Comparison of ENCODE assay signal across 7 cellular contexts in genomic region chr20:57110121-57111027, GRCh38.
DNase-seq lines count a peak whose midpoint lies in the region; ATAC-seq, FAIRE-seq and TF ChIP-seq lines count a peak whose summit lies in the region.
"Not testable (repeated sequence)": the region's sequence is repeated elsewhere in the genome, so short reads cannot be mapped to it uniquely, and the experiment has no call there.

No MANE protein-coding gene starts in this region.

- H3K4me2 ChIP-seq in GM12878 (ENCODE audit: control insufficient read depth, insufficient read depth); neuronal stem cell (ENCODE audit: insufficient read depth, low read length, poor library complexity, severe bottlenecking): not testable (repeated sequence)
- H3K4me2 ChIP-seq in K562 (ENCODE audit: insufficient read depth, low read length), result peak overlapping the region; percentile 84

- TF ChIP-seq POLR2A in GM12878 (IDR thresholded peaks at IDR 0.05; ENCODE audit: low read depth, low read length); K562 (conservative IDR thresholded peaks at IDR 0.05); suprapubic skin (IDR thresholded peaks at IDR 0.05); tibial nerve (IDR thresholded peaks at IDR 0.05): not testable (repeated sequence)

- not testable (repeated sequence) for H4K20me1 ChIP-seq in GM12878 (ENCODE audit: control insufficient read depth, insufficient read depth); K562 (replicated peaks; ENCODE audit: control insufficient read depth, insufficient read depth, low read length)

- H4K91ac ChIP-seq in neuronal stem cell (ENCODE audit: low read depth, low read length, poor library complexity), result not testable (repeated sequence)

- not testable (repeated sequence) for H3K27ac Mint-ChIP-seq in endothelial cell (ENCODE audit: unreplicated experiment)

- H3K14ac ChIP-seq in neuronal stem cell (ENCODE audit: low read length), result not testable (repeated sequence)

- in situ Hi-C loops in GM12878 (cut with MboI); K562 (cut with MboI): not testable (repeated sequence)

- not testable (repeated sequence) for H3K4ac ChIP-seq in neuronal stem cell (ENCODE audit: low read length)

- H3K18ac ChIP-seq in neuronal stem cell (ENCODE audit: low read length), result peak overlapping the region; percentile 29

- not testable (repeated sequence) for H3K36me3 Mint-ChIP-seq in endothelial cell (ENCODE audit: low read depth, unreplicated experiment)

- H2BK15ac ChIP-seq in neuronal stem cell (ENCODE audit: low read length), result not testable (repeated sequence)

- H4K8ac ChIP-seq in neuronal stem cell (ENCODE audit: low read depth, low read length), result not testable (repeated sequence)

- intact Hi-C loops in GM12878 (cut with micrococcal nuclease; ENCODE audit: unreplicated experiment); K562 (cut with micrococcal nuclease): not testable (repeated sequence)

- not testable (repeated sequence) for H3K9me3 Mint-ChIP-seq in endothelial cell (ENCODE audit: unreplicated experiment)

- TF ChIP-seq RAD21 in GM12878 (IDR thresholded peaks at IDR 0.05; ENCODE audit: insufficient read depth, low read depth, low read length); K562 (CRISPR knock-in tag; conservative IDR thresholded peaks at IDR 0.05 in 1 of 2, IDR thresholded peaks at IDR 0.05 in 1 of 2): not testable (repeated sequence)

- not testable (repeated sequence) for H2BK120ac ChIP-seq in neuronal stem cell (ENCODE audit: low read depth, low read length)

- CTCF ChIA-PET in GM12878 (lab: Yijun Ruan, JAX); K562 (lab: Yijun Ruan, JAX; ENCODE audit: low intra/inter-chr PET ratio): not testable (repeated sequence)

- BruUV-seq in GM12878 (replicated peaks; lab: Mats Ljungman, UMichigan); K562 (replicated peaks; lab: Mats Ljungman, UMichigan): not testable (repeated sequence)

- not testable (repeated sequence) for TF ChIP-seq EP300 in GM12878 (IDR thresholded peaks at IDR 0.05; ENCODE audit: borderline replicate concordance in 1 of 2, control insufficient read depth in 1 of 2, low read depth in 2 of 2, low read length in 2 of 2); K562 (IDR thresholded peaks at IDR 0.05; ENCODE audit: low read length); suprapubic skin (IDR thresholded peaks at IDR 0.05); tibial nerve (IDR thresholded peaks at IDR 0.05)

- POLR2A ChIA-PET in GM12878 (lab: Charles Lee); K562 (lab: Yijun Ruan, JAX): not testable (repeated sequence)

- not testable (repeated sequence) for H3K27me3 ChIP-seq in GM12878 (replicated peaks in 1 of 2; ENCODE audit: control insufficient read depth in 2 of 2, insufficient read depth in 2 of 2, low read length in 1 of 2); K562 (ENCODE audit: control insufficient read depth in 2 of 2, insufficient read depth in 2 of 2, low read length in 2 of 2); neuronal stem cell (ENCODE audit: control insufficient read depth in 3 of 3, insufficient read depth in 3 of 3, low read depth in 1 of 3, low read length in 3 of 3); suprapubic skin; tibial nerve

- ATAC-seq in GM12878, result not testable (repeated sequence)
- peak; percentile 74 for ATAC-seq in K562

- not testable (repeated sequence) for H3K27me3 Mint-ChIP-seq in endothelial cell (ENCODE audit: unreplicated experiment)

- not testable (repeated sequence) for H3K9ac ChIP-seq in GM12878 (ENCODE audit: control insufficient read depth, insufficient read depth, low read length); neuronal stem cell (ENCODE audit: low read depth, low read length, poor library complexity)
- H3K9ac ChIP-seq in K562 (ENCODE audit: insufficient read depth in 1 of 2, low read depth in 2 of 2, low read length in 2 of 2), result peak overlapping the region; percentile 50 to 53

- not testable (repeated sequence) for H3K79me2 ChIP-seq in GM12878 (ENCODE audit: control insufficient read depth, insufficient read depth, low read length); K562 (ENCODE audit: control insufficient read depth, insufficient read depth, low read length)

- H3K27ac ChIP-seq in GM12878 (ENCODE audit: control insufficient read depth, insufficient read depth); K562 (ENCODE audit: extremely low read depth, low read depth, low read length); neuronal stem cell (replicated peaks; ENCODE audit: low read length): not testable (repeated sequence)
- peak overlapping the region; percentile 38 for H3K27ac ChIP-seq in suprapubic skin
- peak overlapping the region in 3 of 4 donors; percentile 64 to 87 (median 82) for H3K27ac ChIP-seq in tibial nerve

- not testable (repeated sequence) for TF ChIP-seq CTCF in GM12878 (IDR thresholded peaks at IDR 0.05 in 2 of 3, conservative IDR thresholded peaks at IDR 0.05 in 1 of 3; ENCODE audit: control insufficient read depth in 2 of 3, extremely low read depth in 1 of 3, insufficient read depth in 1 of 3, low read depth in 3 of 3, low read length in 3 of 3); endothelial cell (IDR thresholded peaks at IDR 0.05; ENCODE audit: unreplicated experiment); suprapubic skin (IDR thresholded peaks at IDR 0.05); tibial nerve (IDR thresholded peaks at IDR 0.05)
- 0 out of 6 replicates have a peak, but pooled peaks of 1 of the 3 experiments have one; percentile 19 for TF ChIP-seq CTCF in K562 (IDR thresholded peaks at IDR 0.05 in 2 of 3, conservative IDR thresholded peaks at IDR 0.05 in 1 of 3; ENCODE audit: insufficient read depth in 2 of 3, low read depth in 1 of 3, low read length in 3 of 3)

- H3K4me1 Mint-ChIP-seq in endothelial cell (ENCODE audit: unreplicated experiment), result not testable (repeated sequence)

- H3K9me3 ChIP-seq in GM12878 (replicated peaks; ENCODE audit: control insufficient read depth, insufficient read depth, low read length); K562 (replicated peaks; ENCODE audit: control insufficient read depth, insufficient read depth, low read depth, low read length); neuronal stem cell (replicated peaks in 1 of 2; ENCODE audit: control insufficient read depth in 2 of 2, insufficient read depth in 1 of 2, low read depth in 1 of 2, low read length in 2 of 2); suprapubic skin; tibial nerve: not testable (repeated sequence)

- WGBS in GM12878 (ENCODE audit: insufficient coverage, insufficient replicate concordance, low lambda C conversion rate, missing lambda C conversion rate), result 80% methylated on average over 32 of the region's 61 CpGs
- WGBS in K562 (ENCODE audit: insufficient coverage, low coverage, missing lambda C conversion rate), result 20% methylated on average over 29 of the region's 61 CpGs
- WGBS in neuronal stem cell (ENCODE audit: extremely low coverage in 2 of 2, insufficient read length in 2 of 2, insufficient replicate concordance in 1 of 2), 2 donors, result no CpG with 5 or more reads among the region's 61 CpGs
- 95% methylated on average over 33 of the region's 61 CpGs for WGBS in suprapubic skin
- 94 to 97% methylated on average over 20 to 59 of the region's 61 CpGs for WGBS in tibial nerve, 2 donors

- H3K4me3 ChIP-seq in GM12878; neuronal stem cell (ENCODE audit: low read length in 2 of 2); suprapubic skin; tibial nerve: not testable (repeated sequence)
- peak overlapping the region; percentile 45 for H3K4me3 ChIP-seq in K562

- peak overlapping the region; percentile 31 for H3K23ac ChIP-seq in neuronal stem cell (ENCODE audit: low read depth, low read length, poor library complexity)

- FAIRE-seq in HTR-8/SVneo (lab: Jason Lieb, UNC), result peak; percentile 86
- FAIRE-seq in GM12878 (lab: Jason Lieb, UNC); K562 (lab: Jason Lieb, UNC): not testable (repeated sequence)

- H2AK5ac ChIP-seq in neuronal stem cell (ENCODE audit: low read depth, low read length), result not testable (repeated sequence)

- not testable (repeated sequence) for H3K4me1 ChIP-seq in GM12878 (ENCODE audit: control insufficient read depth, insufficient read depth, low read length); neuronal stem cell (ENCODE audit: control insufficient read depth in 2 of 2, insufficient read depth in 1 of 2, low read depth in 1 of 2, low read length in 2 of 2)
- peaks cover 7 to 14% of the 10 kb centered on the region in 2 experiments; a peak in 4 of 5 replicates for H3K4me1 ChIP-seq in K562 (replicated peaks in 1 of 2; ENCODE audit: control insufficient read depth in 2 of 2, insufficient read depth in 2 of 2, low read length in 2 of 2)
- H3K4me1 ChIP-seq in suprapubic skin, result peaks cover 19% of the 10 kb centered on the region
- peaks cover 0 to 22% (median 16%) of the 10 kb centered on the region in 4 donors for H3K4me1 ChIP-seq in tibial nerve

- RAD21 ChIA-PET in GM12878 (lab: Charles Lee; ENCODE audit: unreplicated experiment), result not testable (repeated sequence)

- SMC1A ChIA-PET in GM12878 (lab: Charles Lee; ENCODE audit: uncharacterized antibody, unreplicated experiment), result not testable (repeated sequence)

- not testable (repeated sequence) for H2BK5ac ChIP-seq in neuronal stem cell (ENCODE audit: low read length)

- H2AFZ ChIP-seq in GM12878 (ENCODE audit: control insufficient read depth, low read depth, low read length); neuronal stem cell (ENCODE audit: low read length): not testable (repeated sequence)
- peak overlapping the region; percentile 94 for H2AFZ ChIP-seq in K562 (ENCODE audit: low read depth, low read length)

- DNase-seq in HTR-8/SVneo (ENCODE audit: insufficient read length, low spot score); GM12878 (ENCODE audit: low read depth, low spot score); endothelial cell (ENCODE audit: low spot score); neuronal stem cell (ENCODE audit: low spot score); suprapubic skin (ENCODE audit: low spot score in 2 of 2); tibial nerve (ENCODE audit: low spot score in 2 of 2): not testable (repeated sequence)
- DNase-seq in K562 (ENCODE audit: extremely low read depth in 1 of 4, low spot score in 3 of 4), result peak in 2 of 4 experiments; percentile 17 to 21

- not testable (repeated sequence) for H2BK12ac ChIP-seq in neuronal stem cell (ENCODE audit: low read length)

- not testable (repeated sequence) for H3K9me1 ChIP-seq in K562 (ENCODE audit: control insufficient read depth, insufficient read depth, low read length)

- H3K36me3 ChIP-seq in GM12878 (ENCODE audit: control insufficient read depth in 2 of 2, insufficient read depth in 2 of 2, low read length in 1 of 2); K562 (ENCODE audit: control insufficient read depth, insufficient read depth, low read length); neuronal stem cell (replicated peaks in 1 of 2; ENCODE audit: control insufficient read depth in 2 of 2, insufficient read depth in 2 of 2, low read length in 2 of 2); suprapubic skin; tibial nerve: not testable (repeated sequence)

- not testable (repeated sequence) for H3K79me1 ChIP-seq in neuronal stem cell (ENCODE audit: low read depth, low read length)

- H3K4me3 Mint-ChIP-seq in endothelial cell (ENCODE audit: unreplicated experiment), result peak overlapping the region; percentile 3
